In the genomic region with DNA sequence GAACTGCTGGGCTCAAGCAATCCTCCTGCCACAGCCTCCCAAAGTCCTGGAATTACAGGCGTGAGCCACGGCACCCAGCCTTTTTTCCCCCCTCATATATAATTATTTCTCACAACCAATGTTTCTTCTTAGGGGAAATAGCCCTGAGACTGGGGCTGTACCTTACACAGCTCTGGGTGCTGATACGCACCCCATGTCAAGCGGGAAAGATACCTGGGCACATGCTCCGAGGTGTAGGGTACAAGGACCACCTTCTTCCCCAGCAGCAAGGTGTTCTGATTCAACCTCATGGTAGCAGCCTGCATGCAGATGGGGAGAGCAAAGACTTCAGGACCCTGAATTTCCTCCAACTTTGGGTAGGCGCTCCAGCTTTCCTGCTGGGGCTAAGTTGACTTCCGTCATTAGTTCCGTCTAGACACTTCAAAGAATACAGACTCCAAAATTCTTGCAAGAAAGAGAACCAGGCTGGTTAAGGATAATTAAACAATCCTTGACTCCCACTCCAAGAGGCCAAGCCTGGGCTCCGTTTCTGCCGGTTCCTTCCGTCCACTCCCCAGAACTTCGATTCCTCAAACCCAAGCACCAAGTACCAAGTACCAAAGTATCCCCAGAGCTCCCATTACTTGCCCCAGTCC, we compare ENCODE assay signal across 8 cellular contexts. TPM values are rescaled to one million over a fixed set of nuclear protein-coding genes. Genes with fewer than 3 reads are reported as not detected.
A peak's percentile ranks its signal among the peaks of the same experiment; 100 is the strongest.
DNase-seq lines count a peak whose midpoint lies in the region; ATAC-seq and TF ChIP-seq lines count a peak whose summit lies in the region.

No MANE protein-coding gene starts in this region.

- TF ChIP-seq CTCF in foreskin fibroblast (IDR thresholded peaks at IDR 0.05; ENCODE audit: low read depth, low read length) = no peak

- no peaks in the 10 kb centered on the region for H3K9me3 Mint-ChIP-seq in T-cell

- 0 out of 2 replicates have a peak, but pooled peaks cover 3% of the 10 kb centered on the region for H3K36me3 ChIP-seq in GM23248 (ENCODE audit: low read depth)

- POLR2A ChIA-PET in T-cell (lab: Charles Lee) = interaction anchor here in 1 of 2 donors (1.0 kb wide), 1 partner anchor 97 kb away, joined by 4 read pairs; a partner anchor contains a TSS

- H3K79me2 ChIP-seq in GM23248 (ENCODE audit: insufficient read depth) = peaks cover 62% of the 10 kb centered on the region

- peak overlapping the region; percentile 82 for H3K4me2 ChIP-seq in GM23248 (ENCODE audit: unreplicated experiment)

- H3K4me1 ChIP-seq in GM23248 (ENCODE audit: insufficient read depth) = peaks cover 25% of the 10 kb centered on the region

- H3K27ac ChIP-seq in GM23248 = peak overlapping the region; percentile 49

- peak overlapping the region; percentile 97 for H3K27ac Mint-ChIP-seq in T-cell

- DNase-seq in GM23248 (peak; percentile 37), T-cell (no peak), foreskin fibroblast (no peak), skeletal muscle cell (ENCODE audit: low read depth) (no peak), SKM-1 treated with dmso at 0.1 percent for 144 hours (lab: John Stamatoyannopoulos, UW; ENCODE audit: unreplicated experiment) (no peak), putamen (ENCODE audit: low spot score) (no peak), activated gamma-delta T cell treated with Interleukin-2 at 50 U/mL for 16 hours (no peak)

- H3F3A ChIP-seq in GM23248 (ENCODE audit: insufficient read depth) = peaks cover 10% of the 10 kb centered on the region

- H3K27me3 ChIP-seq in GM23248 (replicated peaks; ENCODE audit: insufficient read depth) = no peaks in the 10 kb centered on the region

- H3K9me2 ChIP-seq in GM23248 (ENCODE audit: insufficient read depth) = no peaks in the 10 kb centered on the region

- peak overlapping the region; percentile 86 for H3K9ac ChIP-seq in GM23248

- no peaks in the 10 kb centered on the region for H3K9me3 ChIP-seq in GM23248 (ENCODE audit: low read depth)

- ATAC-seq in T-cell (replicated peaks in 1 of 4) (no peak), GM19463 (IDR thresholded peaks at IDR 0.05; ENCODE audit: unreplicated experiment) (no peak)

- in situ Hi-C loops in GM23248 (cut with MboI) = no loop called here

- peak overlapping the region; percentile 96 to 99 (median 98) for H3K4me3 Mint-ChIP-seq in T-cell

- H3K36me3 Mint-ChIP-seq in T-cell = peaks cover 24% of the 10 kb centered on the region

- 41 to 43% methylated on average over 12 of the region's 12 CpGs for WGBS in GM23248 (ENCODE audit: low coverage in 1 of 2, low lambda C conversion rate in 2 of 2, missing lambda C conversion rate in 2 of 2), 2 experiments

- CTCF ChIA-PET in T-cell (lab: Charles Lee) = interaction anchor here in 1 of 2 donors (0.8 to 1.7 kb wide), 4 partner anchors 15 to 118 kb away, joined by 3 to 11 read pairs (median 6); a partner anchor contains a TSS

- H3K4me1 Mint-ChIP-seq in T-cell = peaks cover 48 to 68% (median 64%) of the 10 kb centered on the region in 3 donors

- peak overlapping the region; percentile 85 for H2AFZ ChIP-seq in GM23248

- H3K4me3 ChIP-seq in GM23248 (peak overlapping the region; percentile 84), foreskin fibroblast (ENCODE audit: low read depth in 1 of 2, low read length in 2 of 2) (peak overlapping the region; percentile 83 to 95), skeletal muscle cell (ENCODE audit: low read depth, low read length) (peak overlapping the region; percentile 94)

- no peaks in the 10 kb centered on the region for H3K27me3 Mint-ChIP-seq in T-cell

- no peaks in the 10 kb centered on the region for H4K20me1 ChIP-seq in GM23248 (ENCODE audit: insufficient read depth)

RNA-seq across cellular contexts. Expression of a gene that starts 0.6 kb away (rescaled TPM):
- 23.6 and 26.4 TPM in 2 replicates for total RNA-seq in GM23248 (2014; rRNA removed; shearing (Covaris generic))
- polyA plus RNA-seq in GM23248 (2016; fragmentation: Nextera tagmentation; extraction: Ambion mirVana) = 31.0 and 34.6 TPM in 2 replicates
- total RNA-seq in T-cell = 10 to 100 TPM; 37.2 to 74.4 (median 71.9) TPM

RNA-seq across cellular contexts. Expression of a gene that starts 27.1 kb away (rescaled TPM):
- 6.6 and 8.0 TPM in 2 replicates for total RNA-seq in GM23248 (2014; rRNA removed; shearing (Covaris generic))
- 9.1 and 9.4 TPM in 2 replicates for polyA plus RNA-seq in GM23248 (2016; fragmentation: Nextera tagmentation; extraction: Ambion mirVana)
- total RNA-seq in T-cell = 100 to 1,000 TPM; 104 to 260 (median 223) TPM

RNA-seq across cellular contexts. Expression of a gene that starts 38.5 kb away (rescaled TPM):
- total RNA-seq in GM23248 (2014; rRNA removed; shearing (Covaris generic)) = 0.11 TPM in 1 of 2 replicates, not detected in the other
- polyA plus RNA-seq in GM23248 (2016; fragmentation: Nextera tagmentation; extraction: Ambion mirVana) = not detected in 2 replicates
- total RNA-seq in T-cell = 10 to 100 TPM; 31.2 to 73.4 (median 40.7) TPM

Comparison
In these comparisons a context has a peak if more than half of its experiments do, and no peak if none do; other contexts are left out.
1. RNA of a gene that starts 27.1 kb away (total RNA-seq): 104 to 260 TPM in T-cell; 6.6 to 8.0 TPM in GM23248; every median in the first group is over 10 times any median in the second.
2. RNA of a gene that starts 38.5 kb away (total RNA-seq): 31.2 to 73.4 TPM in T-cell; 0.11 TPM in GM23248; every median in the first group is over 10 times any median in the second.
3. Peak in every context shown above with its lines, with median percentiles within 50 percentile points of each other: H3K4me3 ChIP-seq.